1 cellular context compared by ENCODE assay signal in the genomic region with DNA sequence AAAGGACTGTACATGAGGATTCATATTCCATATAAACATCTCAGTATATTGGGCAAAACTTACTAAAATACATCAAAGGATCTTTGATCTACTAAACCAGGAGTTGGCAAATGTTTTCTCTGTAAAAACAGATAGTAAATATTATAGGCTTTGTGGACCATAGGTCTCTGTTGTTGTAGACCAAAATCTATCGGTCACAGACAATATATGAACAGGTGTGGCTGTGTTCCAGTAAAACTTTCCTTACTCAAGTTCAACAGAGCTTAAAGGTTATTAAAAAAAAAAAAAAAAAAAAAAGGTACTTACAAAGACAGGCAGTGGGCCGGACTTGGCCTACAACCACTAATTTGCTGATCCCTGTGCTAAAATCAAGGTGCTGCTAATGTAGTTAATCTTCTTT.
TF ChIP-seq lines count a peak whose summit lies in the region.

No MANE protein-coding gene starts in this region.

TF ChIP-seq in HepG2, 621 proteins besides CTCF, POLR2A, EP300 and RAD21 (continued from another document):
- TF ChIP-seq ZNF407 (CRISPR knock-in tag; IDR thresholded peaks at IDR 0.05; ENCODE audit: not compliant biosample characterization) (no peak), RXRB (CRISPR knock-in tag; IDR thresholded peaks at IDR 0.05; ENCODE audit: borderline replicate concordance) (0 out of 2 replicates have a peak, but pooled peaks have one; percentile 11), NFIC (IDR thresholded peaks at IDR 0.05; ENCODE audit: low read length) (peak; percentile 43; the same call in 1 of the 2 replicates), PPARG (CRISPR knock-in tag; conservative IDR thresholded peaks at IDR 0.05) (peak; percentile 38; the same call in 1 of the 2 replicates), FOXP1 (IDR thresholded peaks at IDR 0.05) (no peak), FOXP1 (CRISPR knock-in tag; IDR thresholded peaks at IDR 0.05) (peak; percentile 32; the same call in 1 of the 2 replicates), SOX13 (IDR thresholded peaks at IDR 0.05) (no peak), SOX13 (CRISPR knock-in tag; conservative IDR thresholded peaks at IDR 0.05 in 1 of 2, IDR thresholded peaks at IDR 0.05 in 1 of 2) (peak in 1 of 2 experiments; percentile 51; a peak in 1 of 4 replicates)
